In genomic region chr16:51431517-51432241, GRCh38 we compare ENCODE assay signal across 10 cellular contexts.
DNase-seq lines count a peak whose midpoint lies in the region; ATAC-seq and TF ChIP-seq lines count a peak whose summit lies in the region.
"Had no signal": no experiment of that assay in that cellular context is flagged by ENCODE, and none has a peak within 500 bp of the region (broad histone marks: within the 10 kb centered on the region; RNA-seq: fewer than 3 reads in every experiment).

No MANE protein-coding gene starts in this region.

- DNase-seq in AG04450 (ENCODE audit: low read depth, low spot score) (peak; percentile 96), astrocyte of the spinal cord (ENCODE audit: low read depth, low spot score) (peak; percentile 98), left kidney (ENCODE audit: low read depth, low spot score) (peak; percentile 92)
- DNase-seq in activated CD4-positive, alpha-beta T cell treated with anti-CD3 and anti-CD28 coated beads, Interleukin-2, amount 50 U/mL, for 4 hours: no peak
- DNase-seq in activated naive CD4-positive, alpha-beta T cell treated with Interleukin-2 at 50 U/mL for 16 hours: no peak
- DNase-seq: naive thymus-derived CD4-positive, alpha-beta T cell; NCI-H1417 had no signal

- ATAC-seq in GM21529 (IDR thresholded peaks at IDR 0.05; ENCODE audit: unreplicated experiment) (no peak), HG03442 (IDR thresholded peaks at IDR 0.05; ENCODE audit: unreplicated experiment) (no peak)
- ATAC-seq: naive thymus-derived CD4-positive, alpha-beta T cell had no signal

- H3K27ac ChIP-seq in AG04450 (ENCODE audit: low read depth, low read length): peak overlapping the region; percentile 77

- CTCF ChIA-PET in AG04450 (lab: Charles Lee): no interaction called here

- no peaks in the 10 kb centered on the region for H3K9me3 ChIP-seq in AG04450 (ENCODE audit: control insufficient read depth, insufficient read depth, low read length)

- no peak for TF ChIP-seq RAD21 in Ishikawa (IDR thresholded peaks at IDR 0.05; ENCODE audit: low read depth)

- TF ChIP-seq EP300 in Ishikawa (IDR thresholded peaks at IDR 0.05; ENCODE audit: borderline replicate concordance): no peak

- H3K4me3 ChIP-seq in AG04450 (ENCODE audit: low read depth, low read length): no peak overlapping the region
- no peak overlapping the region for H3K4me3 ChIP-seq in astrocyte of the spinal cord (ENCODE audit: low read depth, low read length)

- POLR2A ChIA-PET in AG04450 (lab: Yijun Ruan, JAX): no interaction called here

- in situ Hi-C loops in astrocyte of the spinal cord (cut with HindIII; ENCODE audit: low sequenced_read_pairs): no loop called here

- no peaks in the 10 kb centered on the region for H3K27me3 ChIP-seq in AG04450 (ENCODE audit: control insufficient read depth, insufficient read depth, low read length)

- TF ChIP-seq CTCF in AG04450 (IDR thresholded peaks at IDR 0.05; ENCODE audit: low read depth, low read length): no peak
- no peak for TF ChIP-seq CTCF in astrocyte of the spinal cord (IDR thresholded peaks at IDR 0.05; ENCODE audit: low read depth, low read length)

TF ChIP-seq in Ishikawa, 13 proteins besides CTCF, POLR2A, EP300 and RAD21:
- TF ChIP-seq USF1 (IDR thresholded peaks at IDR 0.05) (0 out of 2 replicates have a peak, but pooled peaks have one; percentile 26), MAX (IDR thresholded peaks at IDR 0.05) (no peak), ZBTB7A (IDR thresholded peaks at IDR 0.05; ENCODE audit: low read depth) (no peak), REST (IDR thresholded peaks at IDR 0.05; ENCODE audit: low read depth) (no peak)

Comparison
In these comparisons a context has a peak if more than half of its experiments do, and no peak if none do; other contexts are left out.
1. DNase-seq: peak in AG04450 (single experiment), astrocyte of the spinal cord (single experiment) and left kidney (single experiment); none in activated CD4-positive, alpha-beta T cell treated with anti-CD3 and anti-CD28 coated beads, Interleukin-2, amount 50 U/mL, for 4 hours (0 of 2) and activated naive CD4-positive, alpha-beta T cell treated with Interleukin-2 at 50 U/mL for 16 hours (single experiment).